In the genomic region with DNA sequence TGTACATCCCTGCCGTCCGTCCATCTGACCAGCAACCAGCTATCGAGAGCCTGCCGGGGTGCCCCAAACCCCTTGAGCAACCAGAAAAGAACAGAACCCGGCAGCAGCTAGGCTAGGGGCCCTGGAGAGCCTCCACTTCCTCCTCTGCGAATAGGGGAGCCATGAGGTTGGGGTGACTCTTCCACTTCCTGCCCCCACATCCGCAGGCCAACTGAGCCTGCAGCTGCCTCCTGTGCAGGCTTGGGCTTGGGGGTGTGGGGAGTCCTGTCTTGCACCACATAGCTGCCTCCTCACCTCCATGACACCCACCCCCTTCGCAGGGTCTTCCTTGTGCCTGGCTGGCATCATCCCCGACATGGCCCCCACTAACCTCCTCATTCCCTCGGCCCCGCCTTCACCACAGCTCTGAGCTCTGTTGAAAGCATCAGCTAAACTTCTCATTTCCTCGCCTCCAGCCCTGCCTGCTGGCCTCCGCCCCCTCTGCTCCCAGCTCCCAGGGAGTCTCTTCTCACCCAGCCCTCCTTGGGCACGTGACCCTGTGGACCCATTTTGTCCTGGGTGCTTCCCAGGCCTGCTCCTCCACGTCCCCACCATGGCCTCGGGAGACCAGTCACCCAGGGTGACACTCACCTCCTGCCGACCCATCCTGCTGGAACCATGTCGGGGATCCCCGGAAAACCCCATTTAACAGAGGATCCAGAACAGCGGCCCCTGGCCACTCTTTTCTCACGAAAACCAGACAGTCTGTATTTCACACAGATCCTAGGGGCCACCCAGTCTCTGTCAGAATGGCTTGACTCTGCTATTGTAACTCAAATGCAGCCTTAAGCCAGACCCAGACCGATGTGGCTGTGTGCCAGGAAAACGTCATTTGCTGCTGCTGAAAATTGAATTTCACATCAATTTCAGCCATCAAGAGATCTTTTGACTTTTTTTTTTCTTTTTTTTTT, we compare ENCODE assay signal across 8 cellular contexts. TPM values are rescaled to one million over a fixed set of nuclear protein-coding genes. Genes with fewer than 3 reads are reported as not detected.
DNase-seq lines count a peak whose midpoint lies in the region; ATAC-seq and TF ChIP-seq lines count a peak whose summit lies in the region.

No MANE protein-coding gene starts in this region.

- H3K36me3 Mint-ChIP-seq in activated B cell treated with CpG ODN at 0.5 μM for 24 hours (ENCODE audit: low read depth) (peaks cover 33% of the 10 kb centered on the region), mesothelial cell of epicardium (peaks cover 9% of the 10 kb centered on the region)

- H3K27ac Mint-ChIP-seq in activated B cell treated with CpG ODN at 0.5 μM for 24 hours: peak overlapping the region; percentile 98
- peak overlapping the region; percentile 91 for H3K27ac Mint-ChIP-seq in mesothelial cell of epicardium

- H3K4me3 ChIP-seq in cardiac fibroblast (replicated peaks in 1 of 2; ENCODE audit: low read depth in 2 of 2, low read length in 2 of 2): no peak overlapping the region

- H3K4me3 Mint-ChIP-seq in activated B cell treated with CpG ODN at 0.5 μM for 24 hours (peak overlapping the region; percentile 84), mesothelial cell of epicardium (peak overlapping the region; percentile 7)

- POLR2A ChIA-PET in activated B cell treated with CpG ODN at 0.5 μM for 24 hours (lab: Charles Lee): interaction anchor here (0.5 to 3.8 kb wide), 20 partner anchors 8 to 630 kb away, joined by 3 to 53 read pairs (median 6); a partner anchor contains a TSS

- H3K9me3 Mint-ChIP-seq in activated B cell treated with CpG ODN at 0.5 μM for 24 hours (no peaks in the 10 kb centered on the region), mesothelial cell of epicardium (no peaks in the 10 kb centered on the region)

- TF ChIP-seq CTCF in activated B cell treated with CpG ODN at 0.5 μM for 24 hours (IDR thresholded peaks at IDR 0.05): no peak
- no peak for TF ChIP-seq CTCF in cardiac fibroblast (IDR thresholded peaks at IDR 0.05; ENCODE audit: low read depth, low read length)
- TF ChIP-seq CTCF in mesothelial cell of epicardium (IDR thresholded peaks at IDR 0.05; ENCODE audit: unreplicated experiment): no peak

- intact Hi-C loops in activated B cell treated with CpG ODN at 0.5 μM for 24 hours (cut with micrococcal nuclease): loop anchor here (1.0 to 5.0 kb wide), 4 partner anchors 9 to 101 kb away; a partner anchor contains a TSS

- ATAC-seq in HG03442 (IDR thresholded peaks at IDR 0.05; ENCODE audit: unreplicated experiment): peak; percentile 44
- ATAC-seq in activated B cell treated with CpG ODN at 0.5 μM for 24 hours (ENCODE audit: low read depth): peak; percentile 77

- H3K27me3 Mint-ChIP-seq in activated B cell treated with CpG ODN at 0.5 μM for 24 hours (no peaks in the 10 kb centered on the region), mesothelial cell of epicardium (ENCODE audit: low read depth) (no peaks in the 10 kb centered on the region)

- CTCF ChIA-PET in activated B cell treated with CpG ODN at 0.5 μM for 24 hours (lab: Charles Lee): interaction anchor here (0.6 to 1.5 kb wide), 5 partner anchors 17 to 54 kb away, joined by 3 to 5 read pairs (median 3); a partner anchor contains a TSS

- peak; percentile 90 for DNase-seq in NK-92 treated with Interleukin-12 subunit alpha and Interleukin-12 subunit beta, amount 100 ng/mL, for 24 hours (lab: John Stamatoyannopoulos, UW)
- DNase-seq in NK-92 (lab: John Stamatoyannopoulos, UW; ENCODE audit: unreplicated experiment) (no peak), activated B cell treated with CpG ODN at 0.5 μM for 24 hours (peak; percentile 51), cardiac fibroblast (ENCODE audit: low read depth in 2 of 2) (peak; percentile 55 to 56), mesothelial cell of epicardium (ENCODE audit: low spot score in 2 of 2, unreplicated experiment in 2 of 2) (peak in 1 of 2 experiments; percentile 70), GM03348 (ENCODE audit: low spot score) (no peak)
- peak; percentile 72 for DNase-seq in stimulated activated CD8-positive, alpha-beta memory T cell treated with anti-CD3 and anti-CD28 coated beads, Interleukin-4, amount 100 ng/mL, for 48 hours

- H3K4me1 Mint-ChIP-seq in activated B cell treated with CpG ODN at 0.5 μM for 24 hours (peaks cover 66% of the 10 kb centered on the region), mesothelial cell of epicardium (peaks cover 15% of the 10 kb centered on the region)

RNA-seq across cellular contexts. Expression of a gene that starts 50.4 kb away (rescaled TPM):
- total RNA-seq in activated B cell treated with CpG ODN at 0.5 μM for 24 hours (217 and 239 TPM in 2 replicates), mesothelial cell of epicardium (86.0 to 90.8 TPM (median 87.7 TPM) in 3 replicates)

RNA-seq across cellular contexts. Expression of a gene that starts 50.8 kb away (rescaled TPM):
- total RNA-seq in activated B cell treated with CpG ODN at 0.5 μM for 24 hours (15.8 and 17.8 TPM in 2 replicates), mesothelial cell of epicardium (11.9 to 14.7 TPM (median 13.3 TPM) in 3 replicates)

Comparison
In these comparisons a context has a peak if more than half of its experiments do, and no peak if none do; other contexts are left out.
1. DNase-seq: peak in NK-92 treated with Interleukin-12 subunit alpha and Interleukin-12 subunit beta, amount 100 ng/mL, for 24 hours (single experiment), activated B cell treated with CpG ODN at 0.5 μM for 24 hours (single experiment), cardiac fibroblast (2 of 2) and stimulated activated CD8-positive, alpha-beta memory T cell treated with anti-CD3 and anti-CD28 coated beads, Interleukin-4, amount 100 ng/mL, for 48 hours (single experiment); none in NK-92 (single experiment) and GM03348 (single experiment).